Comparison of ENCODE assay signal across 20 cellular contexts in genomic region chr3:119145128-119145499, GRCh38. TPM values are rescaled to one million over a fixed set of nuclear protein-coding genes. Genes with fewer than 3 reads are reported as not detected.
DNase-seq lines count a peak whose midpoint lies in the region; ATAC-seq and TF ChIP-seq lines count a peak whose summit lies in the region.
"Had no signal": no experiment of that assay in that cellular context is flagged by ENCODE, and none has a peak within 500 bp of the region (broad histone marks: within the 10 kb centered on the region; RNA-seq: fewer than 3 reads in every experiment).

No MANE protein-coding gene starts in this region.

- no peaks in the 10 kb centered on the region for H3K9me3 ChIP-seq in adrenal gland (replicated peaks in 1 of 3)
- H3K9me3 ChIP-seq: ovary, testis had no signal

- DNase-seq in left cardiac atrium (no peak), cardiac septum (ENCODE audit: low spot score) (no peak), adrenal gland (no peak), A172 (ENCODE audit: low spot score) (no peak), erythroblast (lab: John Stamatoyannopoulos, UW) (no peak)
- DNase-seq: activated CD4-positive, alpha-beta memory T cell treated with anti-CD3 and anti-CD28 coated beads for 36 hours; activated gamma-delta T cell; effector memory CD4-positive, alpha-beta T cell; NCI-H774; ovary; stimulated activated CD4-positive, alpha-beta T cell treated with anti-CD3 and anti-CD28 coated beads, Interleukin-12 subunit alpha, Interleukin-12 subunit beta, amount 100 ng/mL, for 4 hours; T-helper 9 cell had no signal

- ATAC-seq in left cardiac atrium, result peak; percentile 41 to 57
- peak; percentile 19 for ATAC-seq in GM21717 (IDR thresholded peaks at IDR 0.05; ENCODE audit: unreplicated experiment)
- ATAC-seq in HG03432 (IDR thresholded peaks at IDR 0.05; ENCODE audit: unreplicated experiment), result peak; percentile 32
- ATAC-seq in HG02763 (IDR thresholded peaks at IDR 0.05; ENCODE audit: unreplicated experiment), result no peak

- TF ChIP-seq CTCF in adrenal gland (IDR thresholded peaks at IDR 0.05), result no peak

- intact Hi-C loops in left cardiac atrium (cut with DNase I), result loop anchor here in 1 of 2 donors (10.0 kb wide), 2 partner anchors 60 to 540 kb away; no protein-coding TSS in a partner anchor
- intact Hi-C loops in cardiac septum (cut with DNase I), result loop anchor here (5.0 kb wide), 1 partner anchor 97 kb away; the partner anchor contains the start of gene B4GALT4
- intact Hi-C loops in adrenal gland (cut with DNase I), result loop anchor here in 1 of 2 donors (10.0 kb wide), 1 partner anchor 100 kb away; the partner anchor contains the start of gene B4GALT4

- H3K4me1 ChIP-seq in adrenal gland (replicated peaks in 1 of 2), result no peaks in the 10 kb centered on the region
- H3K4me1 ChIP-seq: testis had no signal

- H3K27ac ChIP-seq in adrenal gland, result no peak overlapping the region
- H3K27ac ChIP-seq: brain microvascular endothelial cell, HL-60, ovary, testis had no signal

- TF ChIP-seq POLR2A in adrenal gland (IDR thresholded peaks at IDR 0.05), result no peak
- no peak for TF ChIP-seq POLR2A in erythroblast (IDR thresholded peaks at IDR 0.05; ENCODE audit: low read length)

- H3K36me3 ChIP-seq in adrenal gland (replicated peaks in 1 of 2), result no peaks in the 10 kb centered on the region
- H3K36me3 ChIP-seq: brain microvascular endothelial cell, ovary had no signal

- H3K27me3 ChIP-seq in adrenal gland, result no peaks in the 10 kb centered on the region
- H3K27me3 ChIP-seq: brain microvascular endothelial cell, ovary, testis had no signal

- no peak overlapping the region for H3K4me3 ChIP-seq in adrenal gland
- H3K4me3 ChIP-seq: ovary had no signal

RNA-seq across cellular contexts. Expression of gene TEX55, which starts 0.9 kb away (rescaled TPM):
- total RNA-seq in left cardiac atrium (not detected), cardiac septum (not detected), adrenal gland (not detected)
- polyA plus RNA-seq in adrenal gland, result not detected
- not detected in 2 replicates for total RNA-seq in A172 (2014; rRNA removed; shearing (Covaris generic))
- total RNA-seq: activated CD4-positive, alpha-beta memory T cell treated with anti-CD3 and anti-CD28 coated beads for 36 hours; fibroblast of villous mesenchyme; ovary; Right ventricle myocardium inferior had no signal
- polyA plus RNA-seq: ovary had no signal

RNA-seq across cellular contexts. Expression of gene UPK1B, which starts 28.3 kb away (rescaled TPM):
- total RNA-seq in left cardiac atrium, result 1 to 10 TPM; 1.1 to 4.3 TPM
- total RNA-seq in cardiac septum, result not detected
- total RNA-seq in adrenal gland, result not detected
- under 1 TPM in 1 of 3 donors, not detected in 2; 0.24 TPM for polyA plus RNA-seq in adrenal gland
- total RNA-seq in A172 (2014; rRNA removed; shearing (Covaris generic)), result not detected in 2 replicates
- total RNA-seq: activated CD4-positive, alpha-beta memory T cell treated with anti-CD3 and anti-CD28 coated beads for 36 hours had no signal
